ENCODE assay signal across 18 cellular contexts in genomic region chr9:22975921-22976320, GRCh38.
"Had no signal": no experiment of that assay in that cellular context is flagged by ENCODE, and none has a peak within 500 bp of the region (broad histone marks: within the 10 kb centered on the region; RNA-seq: fewer than 3 reads in every experiment).

No MANE protein-coding gene starts in this region.

- H3K79me2 ChIP-seq: hepatocyte had no signal

- H3K4me3 ChIP-seq: hepatocyte, left lung, pancreas, sigmoid colon, thyroid gland had no signal

- H3K4me2 ChIP-seq: hepatocyte had no signal

- DNase-seq: activated B cell treated with CpG ODN at 0.5 μM for 24 hours; activated CD4-positive, alpha-beta T cell treated with anti-CD3 and anti-CD28 coated beads for 48 hours; activated CD8-positive, alpha-beta T cell treated with anti-CD3 and anti-CD28 coated beads for 36 hours; activated effector memory CD4-positive, alpha-beta T cell treated with Interleukin-2 at 50 U/mL for 16 hours; activated naive CD4-positive, alpha-beta T cell treated with anti-CD3 and anti-CD28 coated beads, Interleukin-2, amount 50 U/mL, for 16 hours; activated T-cell treated with anti-CD3 and anti-CD28 coated beads, Interleukin-2, amount 50 U/mL, for 4 hours; brain microvascular endothelial cell; cortex of kidney; effector memory CD4-positive, alpha-beta T cell; islet precursor cell; left lung; mammary epithelial cell; naive thymus-derived CD4-positive, alpha-beta T cell; pancreas; sigmoid colon; thyroid gland had no signal

- H2AFZ ChIP-seq: hepatocyte had no signal

- H3K4me1 ChIP-seq: left lung, pancreas, sigmoid colon, thyroid gland had no signal

- H3K9me3 ChIP-seq: left lung, pancreas, sigmoid colon, thyroid gland had no signal

- ATAC-seq: activated CD8-positive, alpha-beta T cell treated with anti-CD3 and anti-CD28 coated beads for 36 hours; activated T-cell treated with anti-CD3 and anti-CD28 coated beads, Interleukin-2, amount 50 U/mL, for 4 hours; left lung; naive thymus-derived CD4-positive, alpha-beta T cell; pancreas; stimulated activated memory B cell treated with anti-CD40 and anti-IgM and Interleukin-4, amounts not matched to agents 10 μg/mL and 1 μg/mL and 100 μg/mL, for 72 hours had no signal

- H3K27me3 ChIP-seq: brain microvascular endothelial cell, hepatocyte, left lung, pancreas, sigmoid colon, thyroid gland had no signal

- H3K27ac ChIP-seq: brain microvascular endothelial cell, hepatocyte, left lung, pancreas, sigmoid colon, thyroid gland had no signal

- H3K36me3 ChIP-seq: brain microvascular endothelial cell, left lung, pancreas, sigmoid colon, thyroid gland had no signal
